ENCODE assay signal across 8 cellular contexts in the genomic region with DNA sequence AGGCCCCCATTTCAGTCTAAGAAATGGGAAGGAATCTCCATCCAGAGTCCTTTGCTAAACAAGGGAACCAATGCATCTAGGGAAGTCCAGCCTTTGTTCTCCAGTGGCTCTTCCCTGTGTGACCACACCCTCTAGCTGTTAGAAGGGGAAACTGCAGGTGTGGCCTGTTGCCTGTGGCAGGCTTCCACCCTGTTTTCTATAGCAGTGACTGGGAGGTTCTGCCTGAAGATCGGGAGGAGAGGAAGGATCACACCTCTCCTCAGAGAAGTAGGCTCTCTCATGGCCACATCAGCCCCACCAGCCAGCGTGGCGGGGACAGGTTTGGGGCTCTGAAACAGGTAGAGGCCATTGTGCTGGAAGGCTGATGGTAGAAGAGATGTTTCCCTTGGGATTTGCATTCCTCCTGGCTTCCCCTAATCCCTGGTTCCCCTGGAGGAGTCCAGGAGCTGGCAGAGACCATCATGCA. TPM values are rescaled to one million over a fixed set of nuclear protein-coding genes. Genes with fewer than 3 reads are reported as not detected.
DNase-seq lines count a peak whose midpoint lies in the region; ATAC-seq and TF ChIP-seq lines count a peak whose summit lies in the region.

No MANE protein-coding gene starts in this region.

- H3K4me3 ChIP-seq in adipocyte (ENCODE audit: low read length) (no peak overlapping the region), sigmoid colon (no peak overlapping the region)

- ATAC-seq in HG02970 (IDR thresholded peaks at IDR 0.05; ENCODE audit: low FRiP score, unreplicated experiment) (no peak), GM21447 (IDR thresholded peaks at IDR 0.05; ENCODE audit: unreplicated experiment) (no peak)

- H3K36me3 ChIP-seq in adipocyte (ENCODE audit: control insufficient read depth, insufficient read depth, low read length, severe bottlenecking) (peaks cover 9% of the 10 kb centered on the region), sigmoid colon (peaks cover 0 to 30% (median 8%) of the 10 kb centered on the region in 4 donors)

- peak overlapping the region; percentile 48 to 78 (median 70) for H3K27ac ChIP-seq in sigmoid colon

- H3K4me1 ChIP-seq in adipocyte (ENCODE audit: control insufficient read depth, insufficient read depth, low read length) (peaks cover 64% of the 10 kb centered on the region), sigmoid colon (peaks cover 0 to 45% (median 41%) of the 10 kb centered on the region in 4 donors)

- H3K9me3 ChIP-seq in adipocyte (ENCODE audit: control insufficient read depth, low read length) (no peaks in the 10 kb centered on the region), sigmoid colon (no peaks in the 10 kb centered on the region)

- DNase-seq in CD1c-positive myeloid dendritic cell (ENCODE audit: extremely low spot score) (peak; percentile 49), GM19240 (ENCODE audit: insufficient read length, low spot score) (peak; percentile 43), NCI-H2227 (lab: John Stamatoyannopoulos, UW; ENCODE audit: unreplicated experiment) (peak; percentile 75), adipocyte (ENCODE audit: low read depth) (peak; percentile 65), hepatic stellate cell (ENCODE audit: low spot score) (peak; percentile 74), sigmoid colon (peak; percentile 80)

- WGBS in sigmoid colon, 2 donors, result 38 to 57% methylated on average over 3 of the region's 3 CpGs

- H3K27me3 ChIP-seq in adipocyte (replicated peaks; ENCODE audit: control insufficient read depth, insufficient read depth, low read length) (no peaks in the 10 kb centered on the region), sigmoid colon (no peaks in the 10 kb centered on the region)

- no peak for TF ChIP-seq POLR2A in sigmoid colon (IDR thresholded peaks at IDR 0.05)

- intact Hi-C loops in sigmoid colon (cut with DNase I), result no loop called here

- TF ChIP-seq EP300 in sigmoid colon (IDR thresholded peaks at IDR 0.05), result no peak

- peak; percentile 56 to 71 (median 65) for TF ChIP-seq CTCF in sigmoid colon (IDR thresholded peaks at IDR 0.05)

- peak overlapping the region; percentile 50 for H3K9ac ChIP-seq in adipocyte (ENCODE audit: low read length)

RNA-seq across cellular contexts. Expression of a gene that starts 47.7 kb away (rescaled TPM):
- total RNA-seq in sigmoid colon, result 10 to 100 TPM; 58.9 to 88.6 (median 67.1) TPM
- polyA plus RNA-seq in sigmoid colon, result 10 to 100 TPM; 25.0 to 53.0 (median 46.8) TPM
